In the genomic region with DNA sequence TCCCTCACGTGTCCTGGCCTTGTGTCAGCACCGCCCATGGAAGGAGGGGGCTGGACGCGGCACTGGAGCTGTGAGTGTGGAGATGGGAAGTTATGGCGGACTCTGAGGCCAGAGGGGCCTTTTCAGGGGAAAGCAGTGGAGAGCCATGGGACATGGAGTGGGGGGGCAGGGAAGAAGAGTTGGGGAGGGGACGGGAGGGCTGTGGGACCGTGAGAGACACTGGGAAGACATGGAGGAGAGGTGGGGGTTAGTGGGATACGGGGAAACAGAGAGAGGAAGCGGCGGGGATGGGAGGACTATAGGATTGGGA, we compare ENCODE assay signal across 14 cellular contexts. TPM values are rescaled to one million over a fixed set of nuclear protein-coding genes. Genes with fewer than 3 reads are reported as not detected.
DNase-seq lines count a peak whose midpoint lies in the region; ATAC-seq, FAIRE-seq and TF ChIP-seq lines count a peak whose summit lies in the region.
"Had no signal": no experiment of that assay in that cellular context is flagged by ENCODE, and none has a peak within 500 bp of the region (broad histone marks: within the 10 kb centered on the region; RNA-seq: fewer than 3 reads in every experiment).

No MANE protein-coding gene starts in this region.

- BruUV-seq in PC-9 (replicated peaks; lab: Mats Ljungman, UMichigan): no TSS peak

- TF ChIP-seq CTCF in adrenal gland (IDR thresholded peaks at IDR 0.05): no peak
- no peak for TF ChIP-seq CTCF in heart right ventricle (IDR thresholded peaks at IDR 0.05)
- no peak for TF ChIP-seq CTCF in psoas muscle (IDR thresholded peaks at IDR 0.05)
- no peak for TF ChIP-seq CTCF in PC-9 (conservative IDR thresholded peaks at IDR 0.05)

- no peaks in the 10 kb centered on the region for H3K9me3 Mint-ChIP-seq in activated naive CD8-positive, alpha-beta T cell treated with anti-CD3 and anti-CD28 coated beads, Interleukin-2, amount 50 U/mL, for 24 hours
- H3K9me3 Mint-ChIP-seq: activated CD4-positive, alpha-beta T cell treated with anti-CD3 and anti-CD28 coated beads, Interleukin-2, amount 10 ng/mL, durations not matched to agents 24 days and 14 days; stimulated activated naive CD8-positive, alpha-beta T cell treated with anti-CD3 and anti-CD28 coated beads, Interleukin-15, Interleukin-2, amounts not matched to agents 100 ng/mL and 50 ng/mL, for 24 hours had no signal

- no peaks in the 10 kb centered on the region for H3K36me3 Mint-ChIP-seq in activated naive CD8-positive, alpha-beta T cell treated with anti-CD3 and anti-CD28 coated beads, Interleukin-2, amount 50 U/mL, for 24 hours (ENCODE audit: low read depth)
- H3K36me3 Mint-ChIP-seq: activated naive CD8-positive, alpha-beta T cell had no signal

- H3K9me3 ChIP-seq in adrenal gland (replicated peaks in 1 of 3) (no peaks in the 10 kb centered on the region), heart right ventricle (peaks cover 0 to under 1% (median 0%) of the 10 kb centered on the region in 11 donors), psoas muscle (no peaks in the 10 kb centered on the region), PC-9 (ENCODE audit: insufficient read depth, low read depth) (no peaks in the 10 kb centered on the region)
- H3K9me3 ChIP-seq: left lung, MG63 had no signal

- FAIRE-seq in urothelium cell line (lab: Jason Lieb, UNC): peak; percentile 74

- no peaks in the 10 kb centered on the region; the same call in 1 of the 2 replicates for H3F3A ChIP-seq in PC-9 (ENCODE audit: insufficient read depth, low read depth)

- no peaks in the 10 kb centered on the region for H3K79me2 ChIP-seq in PC-9 (ENCODE audit: low read depth)

- no peak for DNase-seq in adrenal gland
- no peak for DNase-seq in heart right ventricle
- no peak for DNase-seq in psoas muscle
- no peak for DNase-seq in urothelium cell line (ENCODE audit: low spot score)
- DNase-seq in PC-9: no peak
- no peak for DNase-seq in activated naive CD8-positive, alpha-beta T cell treated with anti-CD3 and anti-CD28 coated beads, Interleukin-2, amount 50 U/mL, for 24 hours
- DNase-seq: activated CD4-positive, alpha-beta T cell treated with anti-CD3 and anti-CD28 coated beads, Interleukin-2, amount 10 ng/mL, durations not matched to agents 24 days and 14 days; DND-41 had no signal

- no peaks in the 10 kb centered on the region for H3K36me3 ChIP-seq in adrenal gland (replicated peaks in 1 of 2)
- no peaks in the 10 kb centered on the region for H3K36me3 ChIP-seq in heart right ventricle
- H3K36me3 ChIP-seq in psoas muscle (ENCODE audit: insufficient read depth in 1 of 2, low read depth in 1 of 2): no peaks in the 10 kb centered on the region
- no peaks in the 10 kb centered on the region for H3K36me3 ChIP-seq in PC-9 (ENCODE audit: low read depth)
- H3K36me3 ChIP-seq: BLaER1 treated with 17β-estradiol and CSF1 and Interleukin-3, amounts not matched to agents 10 nM and 100 nM; left lung; MG63 had no signal

- TF ChIP-seq POLR2A in adrenal gland (IDR thresholded peaks at IDR 0.05): no peak

- H3K27me3 Mint-ChIP-seq in activated naive CD8-positive, alpha-beta T cell treated with anti-CD3 and anti-CD28 coated beads, Interleukin-2, amount 50 U/mL, for 24 hours: peaks cover 5% of the 10 kb centered on the region
- H3K27me3 Mint-ChIP-seq: stimulated activated naive CD8-positive, alpha-beta T cell treated with anti-CD3 and anti-CD28 coated beads, Interleukin-15, Interleukin-2, amounts not matched to agents 100 ng/mL and 50 ng/mL, for 24 hours had no signal

- H3K9me2 ChIP-seq in PC-9 (ENCODE audit: insufficient read depth): no peaks in the 10 kb centered on the region

- no peaks in the 10 kb centered on the region for H4K20me1 ChIP-seq in PC-9 (ENCODE audit: insufficient read depth)

- CTCF ChIA-PET in PC-9 (lab: Charles Lee): interaction anchor here (0.6 kb wide), 1 partner anchor 70 kb away, joined by 3 read pairs; no protein-coding TSS in a partner anchor

- H3K27ac ChIP-seq in adrenal gland: peak overlapping the region in 4 of 5 donors; percentile 63 to 94 (median 74)
- H3K27ac ChIP-seq in heart right ventricle: peak overlapping the region; percentile 76 to 93 (median 82)
- peak overlapping the region; percentile 64 for H3K27ac ChIP-seq in psoas muscle
- no peak overlapping the region for H3K27ac ChIP-seq in PC-9
- H3K27ac ChIP-seq: BLaER1 treated with 17β-estradiol and CSF1 and Interleukin-3, amounts not matched to agents 10 nM and 100 nM had no signal

- no peaks in the 10 kb centered on the region for H3K4me1 Mint-ChIP-seq in activated naive CD8-positive, alpha-beta T cell treated with anti-CD3 and anti-CD28 coated beads, Interleukin-2, amount 50 U/mL, for 24 hours
- H3K4me1 Mint-ChIP-seq: activated CD4-positive, alpha-beta T cell treated with anti-CD3 and anti-CD28 coated beads, Interleukin-2, amount 10 ng/mL, durations not matched to agents 24 days and 14 days had no signal

- H3K4me2 ChIP-seq in PC-9: no peak overlapping the region

- ATAC-seq in heart right ventricle (no peak), psoas muscle (peak in 1 of 4 donors; percentile 39), GM18907 (IDR thresholded peaks at IDR 0.05; ENCODE audit: unreplicated experiment) (no peak)
- ATAC-seq in activated naive CD8-positive, alpha-beta T cell treated with anti-CD3 and anti-CD28 coated beads, Interleukin-2, amount 50 U/mL, for 24 hours: no peak

- no peak overlapping the region for H3K4me3 Mint-ChIP-seq in activated naive CD8-positive, alpha-beta T cell treated with anti-CD3 and anti-CD28 coated beads, Interleukin-2, amount 50 U/mL, for 24 hours
- H3K4me3 Mint-ChIP-seq: activated CD4-positive, alpha-beta T cell treated with anti-CD3 and anti-CD28 coated beads, Interleukin-2, amount 10 ng/mL, durations not matched to agents 24 days and 14 days; activated naive CD8-positive, alpha-beta T cell; stimulated activated naive CD8-positive, alpha-beta T cell treated with anti-CD3 and anti-CD28 coated beads, Interleukin-15, Interleukin-2, amounts not matched to agents 100 ng/mL and 50 ng/mL, for 24 hours had no signal

- no peak overlapping the region for H2AFZ ChIP-seq in PC-9

- WGBS in adrenal gland, 4 donors: 54 to 67% (median 59%) methylated on average over 10 of the region's 10 CpGs
- WGBS in heart right ventricle, 2 donors: 58 to 73% methylated on average over 10 of the region's 10 CpGs
- WGBS in psoas muscle, 3 donors: 47 to 56% (median 52%) methylated on average over 10 of the region's 10 CpGs

- peaks cover 0 to 18% of the 10 kb centered on the region in 2 donors for H3K4me1 ChIP-seq in adrenal gland (replicated peaks in 1 of 2)
- peaks cover 18 to 70% (median 61%) of the 10 kb centered on the region in 9 donors for H3K4me1 ChIP-seq in heart right ventricle
- H3K4me1 ChIP-seq in psoas muscle: peaks cover 18% of the 10 kb centered on the region
- H3K4me1 ChIP-seq in PC-9 (replicated peaks; ENCODE audit: insufficient read depth): peaks cover 13% of the 10 kb centered on the region

- POLR2A ChIA-PET in PC-9 (lab: Charles Lee; ENCODE audit: unreplicated experiment): no interaction called here

- no peak overlapping the region for H3K27ac Mint-ChIP-seq in activated naive CD8-positive, alpha-beta T cell treated with anti-CD3 and anti-CD28 coated beads, Interleukin-2, amount 50 U/mL, for 24 hours
- H3K27ac Mint-ChIP-seq: activated CD4-positive, alpha-beta T cell treated with anti-CD3 and anti-CD28 coated beads, Interleukin-2, amount 10 ng/mL, durations not matched to agents 24 days and 14 days; activated naive CD8-positive, alpha-beta T cell; stimulated activated naive CD8-positive, alpha-beta T cell treated with anti-CD3 and anti-CD28 coated beads, Interleukin-15, Interleukin-2, amounts not matched to agents 100 ng/mL and 50 ng/mL, for 24 hours had no signal

- H3K27me3 ChIP-seq in adrenal gland (no peaks in the 10 kb centered on the region), heart right ventricle (no peaks in the 10 kb centered on the region), psoas muscle (ENCODE audit: insufficient read depth in 3 of 3, low read length in 2 of 3) (peaks cover 0 to 16% (median 5%) of the 10 kb centered on the region in 3 donors), PC-9 (ENCODE audit: insufficient read depth, low read depth) (no peaks in the 10 kb centered on the region)
- H3K27me3 ChIP-seq: BLaER1 treated with 17β-estradiol and CSF1 and Interleukin-3, amounts not matched to agents 10 nM and 100 nM; left lung; MG63 had no signal

- H3K4me3 ChIP-seq in adrenal gland (no peak overlapping the region), heart right ventricle (peak overlapping the region in 2 of 10 donors; percentile 5 to 20), psoas muscle (no peak overlapping the region), PC-9 (no peak overlapping the region)
- H3K4me3 ChIP-seq: BLaER1 treated with 17β-estradiol and CSF1 and Interleukin-3, amounts not matched to agents 10 nM and 100 nM; left lung; MG63 had no signal

- intact Hi-C loops in adrenal gland (cut with DNase I) (loop anchor here (5.0 to 10.0 kb wide), 2 partner anchors 265 to 462 kb away; no protein-coding TSS in a partner anchor), heart right ventricle (cut with DNase I) (loop anchor here in 9 of 10 donors (2.0 to 10.0 kb wide), 11 partner anchors 45 to 232 kb away; no protein-coding TSS in a partner anchor), psoas muscle (cut with DNase I) (loop anchor here (5.0 to 10.0 kb wide), 4 partner anchors 90 to 455 kb away; no protein-coding TSS in a partner anchor), PC-9 (cut with micrococcal nuclease; ENCODE audit: unreplicated experiment) (loop anchor here (1.0 to 5.0 kb wide), 3 partner anchors 70 to 213 kb away; no protein-coding TSS in a partner anchor)

RNA-seq across cellular contexts. Expression of a gene that starts 58.2 kb away (rescaled TPM):
- total RNA-seq in adrenal gland: 100 to 1,000 TPM in 6 of 8 donors, 10 to 100 TPM in 2; 94.6 to 148 (median 112) TPM
- 100 to 1,000 TPM in 1 of 3 donors, 10 to 100 TPM in 2; 52.0 to 143 (median 53.4) TPM for polyA plus RNA-seq in adrenal gland
- total RNA-seq in heart right ventricle: 10 to 100 TPM; 34.3 to 52.2 (median 38.9) TPM
- 10 to 100 TPM; 21.1 to 38.6 TPM for polyA plus RNA-seq in heart right ventricle
- total RNA-seq in psoas muscle: 10 to 100 TPM; 28.2 to 34.4 (median 28.6) TPM
- 10 to 100 TPM; 25.6 to 49.8 (median 25.7) TPM for polyA plus RNA-seq in psoas muscle
- total RNA-seq in PC-9 (2021): 76.0 and 81.9 TPM in 2 replicates
